In genomic region chr5:99879791-99880511, GRCh38 we compare ENCODE assay signal across 1 cellular context.
TF ChIP-seq lines count a peak whose summit lies in the region.

No MANE protein-coding gene starts in this region.

TF ChIP-seq in H1, 55 proteins besides CTCF, POLR2A, EP300 and RAD21 (continued from another document):
- TF ChIP-seq CHD7 (IDR thresholded peaks at IDR 0.05; ENCODE audit: insufficient replicate concordance, low read length) (no peak), RBBP5 (IDR thresholded peaks at IDR 0.05; ENCODE audit: borderline replicate concordance, low read depth, low read length) (no peak), CBX8 (IDR thresholded peaks at IDR 0.05; ENCODE audit: borderline replicate concordance, low read depth, low read length) (no peak), SIN3A (conservative IDR thresholded peaks at IDR 0.05 in 1 of 2, IDR thresholded peaks at IDR 0.05 in 1 of 2; ENCODE audit: low read depth in 1 of 2, low read length in 2 of 2) (no peak), SAP30 (IDR thresholded peaks at IDR 0.05; ENCODE audit: insufficient read depth, insufficient replicate concordance, low read length) (no peak), KDM5A (IDR thresholded peaks at IDR 0.05; ENCODE audit: low read length) (no peak)
